In genomic region chr12:57898308-57898970, GRCh38 we compare ENCODE assay signal across 8 cellular contexts. TPM values are rescaled to one million over a fixed set of nuclear protein-coding genes. Genes with fewer than 3 reads are reported as not detected.
DNase-seq lines count a peak whose midpoint lies in the region; ATAC-seq lines count a peak whose summit lies in the region.

No MANE protein-coding gene starts in this region.

- H3K27ac Mint-ChIP-seq in activated CD8-positive, alpha-beta memory T cell treated with anti-CD3 and anti-CD28 coated beads, Interleukin-2, amount 10 ng/mL, durations not matched to agents 7 days and 5 days = peak overlapping the region; percentile 98
- peak overlapping the region; percentile 70 for H3K27ac Mint-ChIP-seq in activated T-helper 17 cell treated with anti-CD3 and anti-CD28 coated beads, Interleukin-2, amount 50 U/mL, for 72 hours

- peaks cover 17% of the 10 kb centered on the region for H3K27me3 Mint-ChIP-seq in activated CD8-positive, alpha-beta memory T cell treated with anti-CD3 and anti-CD28 coated beads, Interleukin-2, amount 10 ng/mL, durations not matched to agents 7 days and 5 days
- no peaks in the 10 kb centered on the region for H3K27me3 Mint-ChIP-seq in activated T-helper 17 cell treated with anti-CD3 and anti-CD28 coated beads, Interleukin-2, amount 50 U/mL, for 72 hours

- H3K4me1 Mint-ChIP-seq in activated CD8-positive, alpha-beta memory T cell treated with anti-CD3 and anti-CD28 coated beads, Interleukin-2, amount 10 ng/mL, durations not matched to agents 7 days and 5 days = peaks cover 45% of the 10 kb centered on the region
- H3K4me1 Mint-ChIP-seq in activated T-helper 17 cell treated with anti-CD3 and anti-CD28 coated beads, Interleukin-2, amount 50 U/mL, for 72 hours = peaks cover 43% of the 10 kb centered on the region

- no peaks in the 10 kb centered on the region for H3K36me3 Mint-ChIP-seq in activated CD8-positive, alpha-beta memory T cell treated with anti-CD3 and anti-CD28 coated beads, Interleukin-2, amount 10 ng/mL, durations not matched to agents 7 days and 5 days
- H3K36me3 Mint-ChIP-seq in activated T-helper 17 cell treated with anti-CD3 and anti-CD28 coated beads, Interleukin-2, amount 50 U/mL, for 72 hours (ENCODE audit: low read depth) = no peaks in the 10 kb centered on the region

- CTCF ChIA-PET in activated CD8-positive, alpha-beta memory T cell treated with anti-CD3 and anti-CD28 coated beads, Interleukin-2, amount 10 ng/mL, durations not matched to agents 7 days and 5 days (lab: Charles Lee) = interaction anchor here (0.8 to 7.6 kb wide), 14 partner anchors 10 to 315 kb away, joined by 3 to 56 read pairs (median 4); partner anchors contain the start of genes ATP23, CTDSP2 and TSFM

- ATAC-seq in activated CD8-positive, alpha-beta memory T cell treated with anti-CD3 and anti-CD28 coated beads, Interleukin-2, amount 10 ng/mL, durations not matched to agents 7 days and 5 days = peak; percentile 6
- ATAC-seq in HG03139 (IDR thresholded peaks at IDR 0.05; ENCODE audit: unreplicated experiment) (peak; percentile 30), GM19455 (IDR thresholded peaks at IDR 0.05; ENCODE audit: unreplicated experiment) (no peak)
- ATAC-seq in activated T-helper 17 cell treated with anti-CD3 and anti-CD28 coated beads, Interleukin-2, amount 50 U/mL, for 72 hours (replicated peaks) = no peak

- DNase-seq in activated CD8-positive, alpha-beta memory T cell treated with anti-CD3 and anti-CD28 coated beads, Interleukin-2, amount 10 ng/mL, durations not matched to agents 7 days and 5 days = no peak
- DNase-seq in activated CD8-positive, alpha-beta memory T cell treated with anti-CD3 and anti-CD28 coated beads for 24 hours = no peak
- DNase-seq in myocyte (ENCODE audit: low read depth) (peak; percentile 42), kidney glomerular epithelial cell (lab: John Stamatoyannopoulos, UW) (no peak), GDM1 (lab: John Stamatoyannopoulos, UW) (no peak)

- H3K4me3 Mint-ChIP-seq in activated CD8-positive, alpha-beta memory T cell treated with anti-CD3 and anti-CD28 coated beads, Interleukin-2, amount 10 ng/mL, durations not matched to agents 7 days and 5 days = peak overlapping the region; percentile 4
- H3K4me3 Mint-ChIP-seq in activated T-helper 17 cell treated with anti-CD3 and anti-CD28 coated beads, Interleukin-2, amount 50 U/mL, for 72 hours = peak overlapping the region; percentile 75

- H3K9me3 Mint-ChIP-seq in activated CD8-positive, alpha-beta memory T cell treated with anti-CD3 and anti-CD28 coated beads, Interleukin-2, amount 10 ng/mL, durations not matched to agents 7 days and 5 days (ENCODE audit: low read depth) = no peaks in the 10 kb centered on the region
- no peaks in the 10 kb centered on the region for H3K9me3 Mint-ChIP-seq in activated T-helper 17 cell treated with anti-CD3 and anti-CD28 coated beads, Interleukin-2, amount 50 U/mL, for 72 hours

RNA-seq across cellular contexts. Expression of gene ATP23, which starts 42.9 kb away (rescaled TPM):
- 10 to 100 TPM; 14.8 to 21.0 TPM for total RNA-seq in activated CD8-positive, alpha-beta memory T cell treated with anti-CD3 and anti-CD28 coated beads, Interleukin-2, amount 10 ng/mL, durations not matched to agents 7 days and 5 days
- total RNA-seq in activated T-helper 17 cell treated with anti-CD3 and anti-CD28 coated beads, Interleukin-2, amount 50 U/mL, for 72 hours = 10 to 100 TPM; 13.5 to 19.4 TPM
- total RNA-seq in myocyte = 4.1 and 7.0 TPM in 2 replicates
- polyA plus RNA-seq in myocyte (2012) = 3.4 TPM

RNA-seq across cellular contexts. Expression of gene CTDSP2, which starts 51.9 kb away (rescaled TPM):
- 100 to 1,000 TPM in 1 of 2 experiments, 10 to 100 TPM in 1; 76.2 to 103 TPM for total RNA-seq in activated CD8-positive, alpha-beta memory T cell treated with anti-CD3 and anti-CD28 coated beads, Interleukin-2, amount 10 ng/mL, durations not matched to agents 7 days and 5 days
- total RNA-seq in activated T-helper 17 cell treated with anti-CD3 and anti-CD28 coated beads, Interleukin-2, amount 50 U/mL, for 72 hours = 100 to 1,000 TPM in 1 of 2 donors, 10 to 100 TPM in 1; 68.5 to 113 TPM
- 37.9 and 43.4 TPM in 2 replicates for total RNA-seq in myocyte
- 72.8 TPM for polyA plus RNA-seq in myocyte (2012)

Comparison
In these comparisons a context has a peak if more than half of its experiments do, and no peak if none do; other contexts are left out.
1. ATAC-seq: peak in activated CD8-positive, alpha-beta memory T cell treated with anti-CD3 and anti-CD28 coated beads, Interleukin-2, amount 10 ng/mL, durations not matched to agents 7 days and 5 days (single experiment) and HG03139 (single experiment); none in activated T-helper 17 cell treated with anti-CD3 and anti-CD28 coated beads, Interleukin-2, amount 50 U/mL, for 72 hours (single experiment) and GM19455 (single experiment).